In genomic region chr11:62340269-62340901, GRCh38 we compare ENCODE assay signal across 8 cellular contexts. TPM values are rescaled to one million over a fixed set of nuclear protein-coding genes. Genes with fewer than 3 reads are reported as not detected.
DNase-seq lines count a peak whose midpoint lies in the region; ATAC-seq and TF ChIP-seq lines count a peak whose summit lies in the region.

No MANE protein-coding gene starts in this region.

- no peaks in the 10 kb centered on the region for H3K36me3 Mint-ChIP-seq in activated CD8-positive, alpha-beta T cell treated with anti-CD3 and anti-CD28 coated beads for 36 hours (ENCODE audit: low read depth)
- H3K36me3 Mint-ChIP-seq in effector memory CD8-positive, alpha-beta T cell (ENCODE audit: insufficient read depth): peaks cover 5% of the 10 kb centered on the region

- no peaks in the 10 kb centered on the region for H3K9me3 Mint-ChIP-seq in activated CD8-positive, alpha-beta T cell treated with anti-CD3 and anti-CD28 coated beads for 36 hours
- no peaks in the 10 kb centered on the region for H3K9me3 Mint-ChIP-seq in effector memory CD8-positive, alpha-beta T cell

- H3K4me1 Mint-ChIP-seq in activated CD8-positive, alpha-beta T cell treated with anti-CD3 and anti-CD28 coated beads for 36 hours (ENCODE audit: low read depth): peaks cover 8% of the 10 kb centered on the region
- peaks cover 11 to 15% of the 10 kb centered on the region in 2 donors for H3K4me1 Mint-ChIP-seq in effector memory CD8-positive, alpha-beta T cell (ENCODE audit: low read depth in 2 of 2)

- DNase-seq in NCI-H345 (lab: John Stamatoyannopoulos, UW) (peak; percentile 58), NCI-H345 treated with DMSO at 0.1 percent for 48 hours (lab: John Stamatoyannopoulos, UW; ENCODE audit: unreplicated experiment) (no peak), NCI-H2227 (lab: John Stamatoyannopoulos, UW; ENCODE audit: unreplicated experiment) (peak; percentile 56), mucosa of gallbladder (ENCODE audit: low spot score) (peak; percentile 68)
- peak; percentile 80 for DNase-seq in activated CD8-positive, alpha-beta T cell treated with anti-CD3 and anti-CD28 coated beads for 36 hours
- peak; percentile 47 to 64 (median 47) for DNase-seq in effector memory CD8-positive, alpha-beta T cell
- DNase-seq in stimulated activated naive CD4-positive, alpha-beta T cell (lab: John Stamatoyannopoulos, UW): peak in 5 of 6 experiments; percentile 8 to 49 (median 47)

- ATAC-seq in activated CD8-positive, alpha-beta T cell treated with anti-CD3 and anti-CD28 coated beads for 36 hours: peak; percentile 52
- peak; percentile 61 for ATAC-seq in effector memory CD8-positive, alpha-beta T cell (replicated peaks)
- no peak for ATAC-seq in GM18498 (IDR thresholded peaks at IDR 0.05; ENCODE audit: unreplicated experiment)

- TF ChIP-seq CTCF in activated CD8-positive, alpha-beta T cell treated with anti-CD3 and anti-CD28 coated beads for 36 hours (IDR thresholded peaks at IDR 0.05): peak; percentile 76

- peaks cover 3% of the 10 kb centered on the region for H3K27me3 Mint-ChIP-seq in activated CD8-positive, alpha-beta T cell treated with anti-CD3 and anti-CD28 coated beads for 36 hours
- H3K27me3 Mint-ChIP-seq in effector memory CD8-positive, alpha-beta T cell: peaks cover 0 to 6% of the 10 kb centered on the region in 2 donors

- intact Hi-C loops in activated CD8-positive, alpha-beta T cell treated with anti-CD3 and anti-CD28 coated beads for 36 hours (cut with micrococcal nuclease): loop anchor here (2.0 kb wide), 1 partner anchor 38 kb away; no protein-coding TSS in a partner anchor

- no peak overlapping the region for H3K4me3 Mint-ChIP-seq in activated CD8-positive, alpha-beta T cell treated with anti-CD3 and anti-CD28 coated beads for 36 hours
- H3K4me3 Mint-ChIP-seq in effector memory CD8-positive, alpha-beta T cell: no peak overlapping the region

- CTCF ChIA-PET in activated CD8-positive, alpha-beta T cell treated with anti-CD3 and anti-CD28 coated beads for 36 hours (lab: Charles Lee): interaction anchor here (0.7 to 4.5 kb wide), 24 partner anchors 11 to 220 kb away, joined by 3 to 45 read pairs (median 4); partner anchors contain the start of gene SCGB1D2

- no peak overlapping the region for H3K27ac Mint-ChIP-seq in activated CD8-positive, alpha-beta T cell treated with anti-CD3 and anti-CD28 coated beads for 36 hours
- no peak overlapping the region for H3K27ac Mint-ChIP-seq in effector memory CD8-positive, alpha-beta T cell

- POLR2A ChIA-PET in activated CD8-positive, alpha-beta T cell treated with anti-CD3 and anti-CD28 coated beads for 36 hours (lab: Charles Lee): interaction anchor here (0.6 to 1.2 kb wide), 3 partner anchors 10 to 35 kb away, joined by 3 read pairs; no protein-coding TSS in a partner anchor

RNA-seq across cellular contexts. Expression of gene ASRGL1, which starts 3.1 kb away (rescaled TPM):
- 1 to 10 TPM; 6.4 to 6.7 TPM for total RNA-seq in activated CD8-positive, alpha-beta T cell treated with anti-CD3 and anti-CD28 coated beads for 36 hours
- total RNA-seq in mucosa of gallbladder: 110 TPM

RNA-seq across cellular contexts. Expression of gene SCGB1D4, which starts 41.5 kb away (rescaled TPM):
- total RNA-seq in activated CD8-positive, alpha-beta T cell treated with anti-CD3 and anti-CD28 coated beads for 36 hours: not detected
- not detected for total RNA-seq in mucosa of gallbladder

Comparison
In these comparisons a context has a peak if more than half of its experiments do, and no peak if none do; other contexts are left out.
1. RNA of gene ASRGL1, which starts 3.1 kb away (total RNA-seq): 110 TPM in mucosa of gallbladder (single experiment); 6.4 to 6.7 TPM in activated CD8-positive, alpha-beta T cell treated with anti-CD3 and anti-CD28 coated beads for 36 hours; every median in the first group is over 10 times any median in the second.